Comparison of ENCODE assay signal across 16 cellular contexts in genomic region chr4:18981234-18981615, GRCh38.
"Had no signal": no experiment of that assay in that cellular context is flagged by ENCODE, and none has a peak within 500 bp of the region (broad histone marks: within the 10 kb centered on the region; RNA-seq: fewer than 3 reads in every experiment).

No MANE protein-coding gene starts in this region.

- DNase-seq: activated CD4-positive, alpha-beta T cell treated with anti-CD3 and anti-CD28 coated beads, Interleukin-2, amount 10 ng/mL, durations not matched to agents 7 days and 5 days; activated gamma-delta T cell treated with Interleukin-2 at 50 U/mL for 16 hours; amniotic stem cell; effector CD8-positive, alpha-beta T cell; foreskin melanocyte; head of caudate nucleus; testis; upper lobe of left lung had no signal

- H3K36me3 ChIP-seq: neural progenitor cell, upper lobe of left lung had no signal

- H3K4me1 Mint-ChIP-seq: activated CD4-positive, alpha-beta T cell treated with anti-CD3 and anti-CD28 coated beads, Interleukin-2, amount 10 ng/mL, durations not matched to agents 7 days and 5 days; central memory CD8-positive, alpha-beta T cell; neural progenitor cell had no signal

- H2AFZ ChIP-seq: neural progenitor cell had no signal

- H3K27me3 Mint-ChIP-seq: activated CD4-positive, alpha-beta T cell treated with anti-CD3 and anti-CD28 coated beads, Interleukin-2, amount 10 ng/mL, durations not matched to agents 7 days and 5 days; activated naive CD8-positive, alpha-beta T cell; central memory CD8-positive, alpha-beta T cell; naive B cell; stimulated activated naive CD8-positive, alpha-beta T cell treated with anti-CD3 and anti-CD28 coated beads, Interleukin-15, Interleukin-2, amounts not matched to agents 100 ng/mL and 50 ng/mL, for 24 hours had no signal

- H3K27ac Mint-ChIP-seq: activated CD4-positive, alpha-beta T cell treated with anti-CD3 and anti-CD28 coated beads, Interleukin-2, amount 10 ng/mL, durations not matched to agents 7 days and 5 days; activated naive CD8-positive, alpha-beta T cell; neural progenitor cell; stimulated activated naive CD8-positive, alpha-beta T cell treated with anti-CD3 and anti-CD28 coated beads, Interleukin-15, Interleukin-2, amounts not matched to agents 100 ng/mL and 50 ng/mL, for 24 hours had no signal

- H3K4me2 ChIP-seq: neural progenitor cell had no signal

- H3K4me3 Mint-ChIP-seq: activated CD4-positive, alpha-beta T cell treated with anti-CD3 and anti-CD28 coated beads, Interleukin-2, amount 10 ng/mL, durations not matched to agents 7 days and 5 days; activated naive CD8-positive, alpha-beta T cell; central memory CD8-positive, alpha-beta T cell; neural progenitor cell; stimulated activated naive CD8-positive, alpha-beta T cell treated with anti-CD3 and anti-CD28 coated beads, Interleukin-15, Interleukin-2, amounts not matched to agents 100 ng/mL and 50 ng/mL, for 24 hours had no signal

- H3K9ac ChIP-seq: neural progenitor cell had no signal

- H3K36me3 Mint-ChIP-seq: activated naive CD8-positive, alpha-beta T cell; naive B cell; neural progenitor cell had no signal

- ATAC-seq: left lobe of liver, sciatic nerve had no signal

- H3K4me1 ChIP-seq: neural progenitor cell, testis, upper lobe of left lung had no signal

- H3K4me3 ChIP-seq: coronary artery, neural progenitor cell, testis, upper lobe of left lung had no signal

- H3K27ac ChIP-seq: coronary artery, neural progenitor cell, testis, upper lobe of left lung had no signal

- H3K27me3 ChIP-seq: neural progenitor cell, testis, upper lobe of left lung had no signal

- H3K9me3 ChIP-seq: testis, upper lobe of left lung had no signal
